In the genomic region with DNA sequence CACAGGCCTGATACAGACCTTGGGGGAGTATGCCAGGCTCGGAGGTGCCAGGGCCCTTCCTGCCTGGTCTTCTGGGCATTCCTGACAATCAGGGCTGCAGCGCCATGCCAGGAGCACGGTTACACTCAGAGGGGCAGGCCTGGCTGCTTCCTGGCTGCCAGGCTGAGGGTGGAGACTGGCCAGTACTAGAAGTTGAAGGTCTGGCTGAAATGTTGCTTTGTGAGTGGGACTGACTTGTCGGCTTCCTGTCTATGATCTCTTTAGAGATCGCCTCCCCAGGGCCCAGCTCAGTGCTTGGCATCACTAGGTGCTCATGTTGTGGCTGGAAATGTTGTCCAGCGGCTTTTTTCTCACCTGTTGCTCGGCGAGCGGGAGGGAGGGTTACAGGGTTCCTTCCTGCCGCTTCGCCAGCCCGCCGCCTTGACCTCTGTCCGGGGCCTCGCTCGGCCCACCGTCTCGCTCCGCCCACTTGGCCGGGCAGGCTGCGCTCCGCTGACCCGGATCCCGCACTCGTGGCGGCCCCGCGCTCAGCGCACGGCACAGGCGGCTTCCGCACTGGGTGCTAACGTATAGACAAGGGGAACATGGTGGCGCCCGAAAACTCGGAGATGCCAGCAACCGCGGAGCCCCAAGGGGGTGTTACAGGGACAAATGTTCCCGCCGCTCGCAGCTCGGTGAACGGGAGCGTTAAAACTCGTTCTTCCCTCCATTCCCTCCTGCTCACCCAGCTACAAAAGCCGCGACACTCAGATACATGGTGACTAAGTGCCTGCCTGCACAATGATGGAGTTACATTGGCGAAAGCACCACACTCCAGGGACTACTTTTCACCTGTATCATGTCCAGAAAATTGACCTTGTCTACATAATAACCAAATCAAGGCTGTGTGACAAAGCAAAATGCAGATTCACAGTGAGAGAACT, we compare ENCODE assay signal across 9 cellular contexts. TPM values are rescaled to one million over a fixed set of nuclear protein-coding genes. Genes with fewer than 3 reads are reported as not detected.
DNase-seq lines count a peak whose midpoint lies in the region; ATAC-seq, FAIRE-seq and TF ChIP-seq lines count a peak whose summit lies in the region.
"Had no signal": no experiment of that assay in that cellular context is flagged by ENCODE, and none has a peak within 500 bp of the region (broad histone marks: within the 10 kb centered on the region; RNA-seq: fewer than 3 reads in every experiment).

No MANE protein-coding gene starts in this region.

- H3K4me3 Mint-ChIP-seq in T-cell: peak overlapping the region; percentile 45 to 67 (median 48)

- H3K36me3 Mint-ChIP-seq in T-cell: peaks cover 9% of the 10 kb centered on the region

- no peak for FAIRE-seq in frontal cortex (lab: Jason Lieb, UNC)
- FAIRE-seq: TTC549 had no signal

- CTCF ChIA-PET in T-cell (lab: Charles Lee): no interaction called here

- H3K36me3 ChIP-seq in parathyroid adenoma (ENCODE audit: control insufficient read depth, insufficient read depth, low read length): no peaks in the 10 kb centered on the region

- ATAC-seq in GM21576 (IDR thresholded peaks at IDR 0.05; ENCODE audit: unreplicated experiment): peak; percentile 49
- ATAC-seq in T-cell (replicated peaks in 1 of 4): peak; percentile 31 to 50 (median 44)

- no peaks in the 10 kb centered on the region for H3K9me3 Mint-ChIP-seq in T-cell

- no peaks in the 10 kb centered on the region for H3K27me3 ChIP-seq in parathyroid adenoma (ENCODE audit: control insufficient read depth, insufficient read depth, low read length)

- H3K4me3 ChIP-seq in GM12864 (ENCODE audit: low read depth, low read length) (peak overlapping the region; percentile 36), parathyroid adenoma (ENCODE audit: low read depth, low read length) (no peak overlapping the region)

- H3K4me1 Mint-ChIP-seq in T-cell: peaks cover 15 to 17% (median 15%) of the 10 kb centered on the region in 3 donors

- DNase-seq in GM12864 (ENCODE audit: low read depth) (no peak), T-cell (peak in 1 of 34 experiments; percentile 10), frontal cortex (ENCODE audit: low spot score in 2 of 2) (peak; percentile 25 to 51), MV-4-11 (lab: John Stamatoyannopoulos, UW) (no peak), GDM1 (lab: John Stamatoyannopoulos, UW) (no peak), NCI-H524 (lab: John Stamatoyannopoulos, UW) (no peak)

- peaks cover 4% of the 10 kb centered on the region for H3K4me1 ChIP-seq in parathyroid adenoma

- H3K27ac ChIP-seq in parathyroid adenoma: no peak overlapping the region

- POLR2A ChIA-PET in T-cell (lab: Charles Lee): interaction anchor here in 1 of 2 donors (0.6 kb wide), 1 partner anchor 357 kb away, joined by 4 read pairs; no protein-coding TSS in a partner anchor

- no peak for TF ChIP-seq CTCF in GM12864 (IDR thresholded peaks at IDR 0.05; ENCODE audit: low read depth, low read length, missing control alignments)
- no peak for TF ChIP-seq CTCF in parathyroid adenoma (IDR thresholded peaks at IDR 0.05)

- no peaks in the 10 kb centered on the region for H3K9me3 ChIP-seq in parathyroid adenoma (ENCODE audit: control insufficient read depth, low read length)

- H3K79me2 ChIP-seq in parathyroid adenoma: no peaks in the 10 kb centered on the region

- no peak overlapping the region for H3K27ac Mint-ChIP-seq in T-cell

- peak overlapping the region; percentile 59 for H3K4me2 ChIP-seq in parathyroid adenoma (ENCODE audit: low read length)

- peaks cover 3 to 12% of the 10 kb centered on the region in 2 donors for H3K27me3 Mint-ChIP-seq in T-cell

- peak overlapping the region; percentile 63 for H2AFZ ChIP-seq in parathyroid adenoma

- no peak overlapping the region for H3K9ac ChIP-seq in parathyroid adenoma

RNA-seq across cellular contexts. Expression of gene PAPLN, which starts 32.7 kb away (rescaled TPM):
- total RNA-seq in T-cell (1 to 10 TPM in 1 of 5 donors, under 1 TPM in 3, not detected in 1; 0.14 to 1.0 (median 0.29) TPM), frontal cortex (1.2 TPM)

Comparison
In these comparisons a context has a peak if more than half of its experiments do, and no peak if none do; other contexts are left out.
1. DNase-seq: peak in frontal cortex (2 of 2); none in GM12864 (single experiment), MV-4-11 (single experiment), GDM1 (single experiment) and NCI-H524 (0 of 2).